In genomic region chr20:1216527-1217427, GRCh38 we compare ENCODE assay signal across 13 cellular contexts. TPM values are rescaled to one million over a fixed set of nuclear protein-coding genes. Genes with fewer than 3 reads are reported as not detected.
"Had no signal": no experiment of that assay in that cellular context is flagged by ENCODE, and none has a peak within 500 bp of the region (broad histone marks: within the 10 kb centered on the region; RNA-seq: fewer than 3 reads in every experiment).

No MANE protein-coding gene starts in this region.

RNA-seq across cellular contexts. Expression of gene RAD21L1, which starts 9.1 kb away (rescaled TPM):
- total RNA-seq: body of pancreas, cardiac septum, glomerular endothelial cell, hepatocyte, liver, ovary, right lobe of liver, stomach, T-helper 17 cell had no signal
- polyA plus RNA-seq: hepatocyte, liver, ovary, small intestine, stomach had no signal

RNA-seq across cellular contexts. Expression of gene C20orf202, which starts 13.5 kb away (rescaled TPM):
- total RNA-seq: activated CD8-positive, alpha-beta T cell treated with anti-CD3 and anti-CD28 coated beads, Interleukin-2, amount 10 ng/mL, durations not matched to agents 7 days and 5 days; activated T-cell treated with anti-CD3 and anti-CD28 coated beads, Interleukin-2, amount 50 U/mL, for 4 hours; body of pancreas; glomerular endothelial cell; mononuclear cell; stomach had no signal

RNA-seq across cellular contexts. Expression of gene TMEM74B, which starts 32.0 kb away (rescaled TPM):
- total RNA-seq: activated T-cell treated with anti-CD3 and anti-CD28 coated beads, Interleukin-2, amount 50 U/mL, for 4 hours; body of pancreas; mononuclear cell had no signal
